ENCODE assay signal across 7 cellular contexts in the genomic region with DNA sequence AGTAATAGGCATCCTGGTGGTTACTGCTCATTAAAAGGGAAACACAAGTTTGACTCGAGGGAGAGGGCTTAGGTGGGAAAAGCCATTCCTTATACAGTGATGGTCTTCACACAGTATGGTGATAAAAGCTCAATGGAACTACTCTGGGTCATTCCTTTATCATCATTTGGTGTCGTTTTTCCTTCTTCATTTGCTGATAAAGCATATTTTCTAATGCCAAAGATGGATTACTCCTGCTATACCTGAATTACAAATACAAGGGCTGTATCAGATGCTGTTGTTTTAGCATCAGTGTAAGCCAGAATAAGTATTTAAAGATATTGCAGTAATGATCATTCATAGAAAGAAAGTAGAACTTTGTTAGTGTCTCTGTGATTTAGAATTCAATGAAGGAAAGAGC.
"Had no signal": no experiment of that assay in that cellular context is flagged by ENCODE, and none has a peak within 500 bp of the region (broad histone marks: within the 10 kb centered on the region; RNA-seq: fewer than 3 reads in every experiment).

No MANE protein-coding gene starts in this region.

- DNase-seq: H9, HCEC 1CT, Kasumi-1, KG1 had no signal

- H2AFZ ChIP-seq: GM23338 had no signal

- H3K4me3 ChIP-seq: GM23338 had no signal

- ATAC-seq: GM23338 had no signal

- FAIRE-seq: H1, H54 had no signal

- H3K4me2 ChIP-seq: GM23338 had no signal
